In the genomic region with DNA sequence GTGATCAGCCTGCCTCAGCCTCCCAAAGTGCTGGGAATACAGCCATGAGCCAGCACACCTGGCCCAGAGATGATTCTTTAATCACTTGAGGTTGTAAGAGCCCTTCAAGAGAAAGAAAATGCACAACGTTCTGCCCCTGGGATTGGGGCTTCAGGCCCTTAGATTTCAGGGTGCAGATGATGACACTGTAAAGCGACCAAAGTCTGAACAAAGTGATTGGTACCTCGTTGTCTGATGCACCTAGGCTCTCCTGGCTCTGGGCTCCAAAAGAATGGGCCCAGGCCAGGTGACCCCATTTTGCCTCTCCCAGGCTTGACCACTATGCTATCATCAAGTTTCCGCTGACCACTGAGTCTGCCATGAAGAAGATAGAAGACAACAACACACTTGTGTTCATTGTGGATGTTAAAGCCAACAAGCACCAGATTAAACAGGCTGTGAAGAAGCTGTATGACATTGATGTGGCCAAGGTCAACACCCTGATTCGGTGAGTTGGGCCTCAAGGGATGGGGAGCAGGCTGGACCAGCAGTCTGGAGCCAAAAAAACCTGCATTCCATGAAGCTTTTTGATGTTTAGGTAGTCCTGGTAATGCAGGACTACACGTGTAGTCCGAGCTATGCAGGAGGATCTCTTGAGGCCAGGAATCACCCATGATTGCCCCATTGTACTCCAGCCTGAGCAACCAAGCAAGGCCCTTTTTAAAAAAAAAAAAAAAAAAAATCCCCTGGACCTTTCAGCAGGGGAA, we compare ENCODE assay signal across 10 cellular contexts. TPM values are rescaled to one million over a fixed set of nuclear protein-coding genes. Genes with fewer than 3 reads are reported as not detected.
DNase-seq lines count a peak whose midpoint lies in the region; ATAC-seq, FAIRE-seq and TF ChIP-seq lines count a peak whose summit lies in the region.
"Had no signal": no experiment of that assay in that cellular context is flagged by ENCODE, and none has a peak within 500 bp of the region (broad histone marks: within the 10 kb centered on the region; RNA-seq: fewer than 3 reads in every experiment).

No MANE protein-coding gene starts in this region.

- H3K27me3 ChIP-seq in A673 (replicated peaks; ENCODE audit: insufficient read depth, low read depth, low read length, poor library complexity) (no peaks in the 10 kb centered on the region), iPS-18a (ENCODE audit: control insufficient read depth, insufficient read depth, low read length) (no peaks in the 10 kb centered on the region), ascending aorta (no peaks in the 10 kb centered on the region)

- H3K27me3 Mint-ChIP-seq in activated B cell treated with CpG ODN at 0.5 μM for 24 hours: no peaks in the 10 kb centered on the region

- H3K36me3 ChIP-seq in A673 (ENCODE audit: insufficient read depth, low read length, poor library complexity, severe bottlenecking) (peaks cover 50% of the 10 kb centered on the region), iPS-18a (ENCODE audit: control insufficient read depth, low read depth, low read length) (peaks cover 44% of the 10 kb centered on the region), ascending aorta (peaks cover 24 to 36% of the 10 kb centered on the region in 2 donors)

- intact Hi-C loops in A673 (cut with micrococcal nuclease; ENCODE audit: unreplicated experiment) (no loop called here), activated B cell treated with CpG ODN at 0.5 μM for 24 hours (cut with micrococcal nuclease) (no loop called here), ascending aorta (cut with DNase I) (loop anchor here (10.0 kb wide), 1 partner anchor 392 kb away; no protein-coding TSS in a partner anchor)

- POLR2A ChIA-PET in A673 (lab: Charles Lee; ENCODE audit: low non-redundant PET): no interaction called here
- POLR2A ChIA-PET in activated B cell treated with CpG ODN at 0.5 μM for 24 hours (lab: Charles Lee): interaction anchor here (0.6 to 18.0 kb wide), 4 partner anchors 12 to 227 kb away, joined by 5 to 2384 read pairs (median 76); a partner anchor contains a TSS

- H3K9ac ChIP-seq in iPS-18a (ENCODE audit: low read length): no peak overlapping the region

- TF ChIP-seq CTCF in A673 (conservative IDR thresholded peaks at IDR 0.05; ENCODE audit: low read depth, low read length) (no peak), activated B cell treated with CpG ODN at 0.5 μM for 24 hours (IDR thresholded peaks at IDR 0.05) (no peak), ascending aorta (IDR thresholded peaks at IDR 0.05) (no peak)

- FAIRE-seq in GM12891 (lab: Jason Lieb, UNC) (no peak), frontal cortex (lab: Jason Lieb, UNC) (no peak)

- H3K9me3 ChIP-seq in A673 (ENCODE audit: low read depth, low read length, poor library complexity, severe bottlenecking): no peaks in the 10 kb centered on the region
- no peaks in the 10 kb centered on the region for H3K9me3 ChIP-seq in iPS-18a (ENCODE audit: control insufficient read depth, low read depth, low read length)
- H3K9me3 ChIP-seq in ascending aorta: no peaks in the 10 kb centered on the region
- H3K9me3 ChIP-seq: thoracic aorta had no signal

- H3K4me3 Mint-ChIP-seq in activated B cell treated with CpG ODN at 0.5 μM for 24 hours: peak overlapping the region; percentile 98

- CTCF ChIA-PET in A673 (lab: Charles Lee): no interaction called here
- CTCF ChIA-PET in activated B cell treated with CpG ODN at 0.5 μM for 24 hours (lab: Charles Lee): interaction anchor here (0.6 kb wide), 1 partner anchor 28 kb away, joined by 3 read pairs; no protein-coding TSS in a partner anchor

- peak overlapping the region; percentile 53 for H3K27ac Mint-ChIP-seq in activated B cell treated with CpG ODN at 0.5 μM for 24 hours

- no peaks in the 10 kb centered on the region for H3K9me3 Mint-ChIP-seq in activated B cell treated with CpG ODN at 0.5 μM for 24 hours

- H3K4me1 ChIP-seq in A673 (ENCODE audit: insufficient read depth, low read length, poor library complexity, severe bottlenecking): peaks cover 55% of the 10 kb centered on the region
- H3K4me1 ChIP-seq in iPS-18a (ENCODE audit: control insufficient read depth, low read depth, low read length): peaks cover 29% of the 10 kb centered on the region
- H3K4me1 ChIP-seq in ascending aorta: peaks cover 21 to 41% of the 10 kb centered on the region in 2 donors

- no TSS peak for BruUV-seq in A673 (replicated peaks; lab: Mats Ljungman, UMichigan)

- no peak; the same call in 1 of the 2 replicates for TF ChIP-seq POLR2A in GM12891 (IDR thresholded peaks at IDR 0.05; ENCODE audit: low read depth, low read length)

- DNase-seq in A673 (ENCODE audit: low spot score): no peak
- DNase-seq in GM12891 (ENCODE audit: insufficient read length, low spot score): no peak
- DNase-seq in activated B cell treated with CpG ODN at 0.5 μM for 24 hours: no peak
- DNase-seq in stimulated activated CD4-positive, alpha-beta T cell treated with anti-CD3 and anti-CD28 coated beads, Interleukin-4, amount 100 ng/mL, for 4 hours: no peak
- DNase-seq in frontal cortex (ENCODE audit: low spot score in 2 of 2): no peak
- DNase-seq in ascending aorta (ENCODE audit: low spot score in 2 of 2): no peak
- DNase-seq: DMS79 treated with DMSO at 0.1 percent for 48 hours had no signal

- peak overlapping the region; percentile 49 for H3K27ac ChIP-seq in A673 (ENCODE audit: low read depth, low read length, poor library complexity, severe bottlenecking)
- H3K27ac ChIP-seq in iPS-18a (ENCODE audit: low read length): no peak overlapping the region
- H3K27ac ChIP-seq in ascending aorta: no peak overlapping the region
- H3K27ac ChIP-seq: thoracic aorta had no signal

- H3K4me1 Mint-ChIP-seq in activated B cell treated with CpG ODN at 0.5 μM for 24 hours: peaks cover 79% of the 10 kb centered on the region

- H3K36me3 Mint-ChIP-seq in activated B cell treated with CpG ODN at 0.5 μM for 24 hours (ENCODE audit: low read depth): peaks cover 61% of the 10 kb centered on the region

- ATAC-seq in activated B cell treated with CpG ODN at 0.5 μM for 24 hours (ENCODE audit: low read depth) (no peak), HG03025 (IDR thresholded peaks at IDR 0.05; ENCODE audit: low FRiP score, unreplicated experiment) (no peak)

- H3K4me3 ChIP-seq in A673 (ENCODE audit: low read depth, low read length, poor library complexity, severe bottlenecking) (peak overlapping the region; percentile 72), iPS-18a (ENCODE audit: low read length) (peak overlapping the region; percentile 91), ascending aorta (no peak overlapping the region)
- H3K4me3 ChIP-seq: thoracic aorta had no signal

TF ChIP-seq in GM12891, 5 proteins besides CTCF, POLR2A, EP300 and RAD21:
- TF ChIP-seq POU2F2 (IDR thresholded peaks at IDR 0.05; ENCODE audit: low read depth, low read length): no peak
- no peak for TF ChIP-seq PAX5 (IDR thresholded peaks at IDR 0.05; ENCODE audit: insufficient read depth, low read length, severe bottlenecking)
- TF ChIP-seq SPI1 (IDR thresholded peaks at IDR 0.05; ENCODE audit: low read depth, low read length): no peak
- peak; percentile 74 for TF ChIP-seq POLR2AphosphoS5 (IDR thresholded peaks at IDR 0.05; ENCODE audit: low read depth, low read length)
- no peak for TF ChIP-seq TAF1 (IDR thresholded peaks at IDR 0.05; ENCODE audit: low read depth, low read length)

RNA-seq across cellular contexts. Expression of a gene that starts 2.8 kb away (rescaled TPM):
- total RNA-seq in A673 (2021): 1,563 and 1,683 TPM in 2 replicates
- 3,809 TPM for polyA plus RNA-seq in GM12891 (2012; ENCODE audit: low read depth, missing spikeins)
- 3,189 and 3,657 TPM in 2 replicates for total RNA-seq in activated B cell treated with CpG ODN at 0.5 μM for 24 hours
- 436 TPM for total RNA-seq in frontal cortex
- 491 TPM for total RNA-seq in ascending aorta

RNA-seq across cellular contexts. Expression of a gene that starts 3.4 kb away (rescaled TPM):
- total RNA-seq in A673 (2021): 3.8 and 7.8 TPM in 2 replicates
- 10.3 TPM for polyA plus RNA-seq in GM12891 (2012; ENCODE audit: low read depth, missing spikeins)
- 40.7 and 41.0 TPM in 2 replicates for total RNA-seq in activated B cell treated with CpG ODN at 0.5 μM for 24 hours
- under 0.01 TPM for total RNA-seq in frontal cortex
- total RNA-seq in ascending aorta: not detected

RNA-seq across cellular contexts. Expression of a gene that starts 4.9 kb away (rescaled TPM):
- total RNA-seq in A673 (2021): 158 and 165 TPM in 2 replicates
- 5.3 TPM for polyA plus RNA-seq in GM12891 (2012; ENCODE audit: low read depth, missing spikeins)
- total RNA-seq in activated B cell treated with CpG ODN at 0.5 μM for 24 hours: 21.3 and 23.9 TPM in 2 replicates
- 12.2 TPM for total RNA-seq in frontal cortex
- 172 TPM for total RNA-seq in ascending aorta

RNA-seq across cellular contexts. Expression of a gene that starts 6.0 kb away (rescaled TPM):
- 3.9 and 4.2 TPM in 2 replicates for total RNA-seq in A673 (2021)
- polyA plus RNA-seq in GM12891 (2012; ENCODE audit: low read depth, missing spikeins): 7.2 TPM
- total RNA-seq in activated B cell treated with CpG ODN at 0.5 μM for 24 hours: 24.8 and 29.7 TPM in 2 replicates
- total RNA-seq in frontal cortex: 0.82 TPM
- 3.2 TPM for total RNA-seq in ascending aorta

RNA-seq across cellular contexts. Expression of a gene that starts 10.9 kb away (rescaled TPM):
- total RNA-seq in A673 (2021): 4.6 and 7.8 TPM in 2 replicates
- 2.1 TPM for polyA plus RNA-seq in GM12891 (2012; ENCODE audit: low read depth, missing spikeins)
- 9.1 and 11.0 TPM in 2 replicates for total RNA-seq in activated B cell treated with CpG ODN at 0.5 μM for 24 hours
- 2.9 TPM for total RNA-seq in frontal cortex
- total RNA-seq in ascending aorta: 1.6 TPM

Comparison
In these comparisons a context has a peak if more than half of its experiments do, and no peak if none do; other contexts are left out.
1. H3K4me3 ChIP-seq: peak in A673 (single experiment) and iPS-18a (single experiment); none in ascending aorta (0 of 2).